In the genomic region with DNA sequence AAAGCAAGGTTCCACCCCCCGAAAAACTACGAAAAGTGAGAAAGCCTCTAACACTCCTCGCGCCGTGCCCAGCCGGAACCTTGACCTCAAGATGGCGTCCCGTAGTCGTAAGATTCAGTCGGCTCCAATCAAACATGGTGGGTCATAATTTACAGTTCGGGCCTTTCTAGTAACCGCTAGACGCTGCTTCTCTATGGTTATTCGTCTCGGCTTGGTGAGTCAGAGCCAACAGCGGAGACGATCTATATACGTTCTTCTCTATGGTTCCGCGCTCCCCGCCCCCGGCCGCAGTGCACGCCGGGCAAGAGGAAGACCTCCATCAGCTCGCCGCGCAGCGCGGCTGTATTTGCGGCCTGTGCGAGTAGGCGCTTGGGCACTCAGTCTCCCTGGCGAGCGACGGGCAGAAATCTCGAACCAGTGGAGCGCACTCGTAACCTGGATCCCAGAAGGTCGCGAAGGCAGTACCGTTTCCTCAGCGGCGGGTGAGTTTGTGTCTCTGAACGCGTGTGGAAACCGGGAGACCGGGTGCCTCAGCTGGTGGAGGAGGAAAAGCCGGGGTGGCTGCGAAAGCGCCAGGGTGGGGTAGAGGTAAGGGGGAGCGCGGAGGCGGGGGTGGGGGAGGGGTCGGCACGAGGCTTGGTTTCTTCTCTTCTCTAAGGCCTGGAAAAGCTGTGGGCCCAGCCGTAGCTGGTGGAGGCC, we compare ENCODE assay signal across 8 cellular contexts. TPM values are rescaled to one million over a fixed set of nuclear protein-coding genes. Genes with fewer than 3 reads are reported as not detected.
DNase-seq lines count a peak whose midpoint lies in the region; ATAC-seq and TF ChIP-seq lines count a peak whose summit lies in the region.

A gene (plus strand): TSS at position 311 of the 699 bp plus-strand sequence. CDS start 13,108 bp downstream, outside the sequence.

- peak; percentile 94 for ATAC-seq in GM19351 (IDR thresholded peaks at IDR 0.05; ENCODE audit: unreplicated experiment)
- ATAC-seq in HG03520 (IDR thresholded peaks at IDR 0.05; ENCODE audit: unreplicated experiment) = peak; percentile 90

- intact Hi-C loops in colonic mucosa (cut with DNase I) = no loop called here

- peak within 1 kb of the TSS; percentile 90 for H3K4me3 ChIP-seq in colonic mucosa

- no peak for TF ChIP-seq CTCF in colonic mucosa (IDR thresholded peaks at IDR 0.05)

- peak within 1 kb of the TSS; percentile 91 for H3K27ac ChIP-seq in colonic mucosa

- DNase-seq in C1 segment of cervical spinal cord (lab: John Stamatoyannopoulos, UW) (peak; percentile 61 to 98 (median 93)), NCI-H526 (lab: John Stamatoyannopoulos, UW) (peak; percentile 98 to 99), colonic mucosa (peak; percentile 98), kidney tubule cell (ENCODE audit: low spot score) (peak; percentile 99)
- DNase-seq in activated CD4-positive, alpha-beta T cell treated with anti-CD3 and anti-CD28 coated beads for 48 hours = peak; percentile 97
- DNase-seq in stimulated activated CD4-positive, alpha-beta T cell treated with anti-CD3 and anti-CD28 coated beads, Interleukin-1b, Interleukin-23, amount 100 ng/mL, for 24 hours (ENCODE audit: low read depth in 4 of 4, low spot score in 1 of 4) = peak; percentile 76 to 92 (median 88)

- peak within 1 kb of the TSS; percentile 97 to 98 for H3K9ac ChIP-seq in colonic mucosa (ENCODE audit: low read depth in 2 of 2, low read length in 2 of 2)

- no peaks in the 10 kb centered on the region for H3K9me3 ChIP-seq in colonic mucosa

- H3K36me3 ChIP-seq in colonic mucosa = no peaks in the 10 kb centered on the region

- no peaks in the 10 kb centered on the region for H3K27me3 ChIP-seq in colonic mucosa

- H3K4me1 ChIP-seq in colonic mucosa = no peaks in the 10 kb centered on the region

RNA-seq across cellular contexts. Expression of the gene that starts here (rescaled TPM):
- 10 to 100 TPM; 57.0 to 62.8 TPM for total RNA-seq in colonic mucosa

Comparison
In these comparisons a context has a peak if more than half of its experiments do, and no peak if none do; other contexts are left out.
1. Peak in every context shown above with its lines: DNase-seq, ATAC-seq, H3K4me3 ChIP-seq and H3K27ac ChIP-seq.